8 cellular contexts compared by ENCODE assay signal in genomic region chr9:64870594-64870993, GRCh38.
DNase-seq lines count a peak whose midpoint lies in the region; ATAC-seq, FAIRE-seq and TF ChIP-seq lines count a peak whose summit lies in the region.
"Not testable (repeated sequence)": the region's sequence is repeated elsewhere in the genome, so short reads cannot be mapped to it uniquely, and the experiment has no call there.

No MANE protein-coding gene starts in this region.

- not testable (repeated sequence) for H3K4me3 ChIP-seq in HCT116 (replicated peaks in 1 of 2; ENCODE audit: low read depth in 1 of 2, low read length in 2 of 2); SU-DHL-6 (ENCODE audit: insufficient read depth, low read length, poor library complexity, severe bottlenecking); bronchial epithelial cell (ENCODE audit: low read depth, low read length); kidney (ENCODE audit: low read length in 2 of 2)

- H3K79me2 ChIP-seq in HCT116 (ENCODE audit: insufficient read depth, low read length); SU-DHL-6 (ENCODE audit: insufficient read depth, low read length): not testable (repeated sequence)

- peak; percentile 63 for ATAC-seq in GM18517 (IDR thresholded peaks at IDR 0.05; ENCODE audit: unreplicated experiment)
- ATAC-seq in HCT116, result not testable (repeated sequence)

- TF ChIP-seq CTCF in HCT116 (IDR thresholded peaks at IDR 0.05 in 2 of 3, conservative IDR thresholded peaks at IDR 0.05 in 1 of 3; ENCODE audit: borderline replicate concordance in 1 of 3, insufficient read depth in 1 of 3, low read depth in 2 of 3, low read length in 2 of 3); SU-DHL-6 (IDR thresholded peaks at IDR 0.05; ENCODE audit: insufficient read depth, low read length, poor library complexity, severe bottlenecking); bronchial epithelial cell (IDR thresholded peaks at IDR 0.05; ENCODE audit: insufficient read depth, low read length, severe bottlenecking); kidney (IDR thresholded peaks at IDR 0.05; ENCODE audit: borderline replicate concordance, extremely low read depth, insufficient read depth): not testable (repeated sequence)

- POLR2A ChIA-PET in HCT116 (lab: Charles Lee), result not testable (repeated sequence)

- not testable (repeated sequence) for BruUV-seq in HCT116 (replicated peaks; lab: Mats Ljungman, UMichigan)

- RAD21 ChIA-PET in HCT116 (lab: Charles Lee; ENCODE audit: low non-redundant PET in 1 of 2, low total read pairs in 2 of 2, uncharacterized antibody in 2 of 2, unreplicated experiment in 2 of 2), result not testable (repeated sequence)

- CTCF ChIA-PET in HCT116 (lab: Charles Lee), result not testable (repeated sequence)

- not testable (repeated sequence) for H3K4me1 ChIP-seq in HCT116 (ENCODE audit: control insufficient read depth in 1 of 2, insufficient read depth in 2 of 2, low read length in 2 of 2); kidney (ENCODE audit: control insufficient read depth in 1 of 2, insufficient read depth in 1 of 2, low read depth in 1 of 2, low read length in 2 of 2)

- not testable (repeated sequence) for H3K27me3 ChIP-seq in HCT116 (ENCODE audit: insufficient read depth, low read length); SU-DHL-6 (ENCODE audit: low read length); bronchial epithelial cell (ENCODE audit: control insufficient read depth, insufficient read depth, low read length)

- not testable (repeated sequence) for H3K27ac ChIP-seq in HCT116 (ENCODE audit: low read depth, low read length); kidney (ENCODE audit: low read depth in 2 of 2, low read length in 2 of 2)
- H3K27ac ChIP-seq in SU-DHL-6 (ENCODE audit: low read depth, low read length), result 0 out of 2 replicates have a peak overlapping the region, but pooled peaks have one; percentile 42

- not testable (repeated sequence) for H3K36me3 ChIP-seq in HCT116 (ENCODE audit: control insufficient read depth in 1 of 2, insufficient read depth in 2 of 2, low read length in 2 of 2); SU-DHL-6 (ENCODE audit: low read length); bronchial epithelial cell (ENCODE audit: control insufficient read depth, insufficient read depth, low read length); kidney (ENCODE audit: control insufficient read depth in 1 of 2, insufficient read depth in 2 of 2, low read length in 2 of 2)

- peak; percentile 59 for DNase-seq in CD1c-positive myeloid dendritic cell (ENCODE audit: extremely low spot score)
- not testable (repeated sequence) for DNase-seq in HCT116 (ENCODE audit: low read depth, low spot score)
- DNase-seq in LoVo (ENCODE audit: low spot score), result peak; percentile 19
- DNase-seq in bronchial epithelial cell (ENCODE audit: low read depth), result peak; percentile 76
- DNase-seq in kidney, result peak; percentile 29
- DNase-seq in posterior vena cava (ENCODE audit: low spot score), result peak; percentile 11

- H3K9ac ChIP-seq in HCT116 (ENCODE audit: low read length); SU-DHL-6 (ENCODE audit: low read length); kidney (ENCODE audit: low read length in 2 of 2): not testable (repeated sequence)

- intact Hi-C loops in HCT116 (cut with micrococcal nuclease); kidney (cut with DNase I); posterior vena cava (cut with DNase I): not testable (repeated sequence)

- not testable (repeated sequence) for H3K9me3 ChIP-seq in HCT116 (ENCODE audit: control insufficient read depth in 1 of 2, insufficient read depth in 1 of 2, low read depth in 1 of 2, low read length in 2 of 2); SU-DHL-6 (ENCODE audit: insufficient read depth, low read length); kidney (ENCODE audit: control insufficient read depth in 1 of 2, low read length in 2 of 2)

- not testable (repeated sequence) for FAIRE-seq in bronchial epithelial cell (lab: Jason Lieb, UNC); kidney (lab: Jason Lieb, UNC)

- H3K4me2 ChIP-seq in HCT116 (ENCODE audit: low read length); SU-DHL-6 (ENCODE audit: low read depth, low read length, poor library complexity, severe bottlenecking): not testable (repeated sequence)

- H3K9me2 ChIP-seq in HCT116 (ENCODE audit: insufficient read depth); SU-DHL-6 (replicated peaks; ENCODE audit: insufficient read depth, low read length): not testable (repeated sequence)

- H4K20me1 ChIP-seq in HCT116 (ENCODE audit: insufficient read depth); SU-DHL-6 (ENCODE audit: low read depth, low read length): not testable (repeated sequence)

- not testable (repeated sequence) for TF ChIP-seq POLR2A in HCT116 (IDR thresholded peaks at IDR 0.05; ENCODE audit: borderline replicate concordance, extremely low read depth, insufficient read depth, insufficient read length)

- not testable (repeated sequence) for TF ChIP-seq RAD21 in HCT116 (IDR thresholded peaks at IDR 0.05; ENCODE audit: low read depth)

- not testable (repeated sequence) for H3F3A ChIP-seq in SU-DHL-6 (ENCODE audit: insufficient read depth)

- H2AFZ ChIP-seq in HCT116 (ENCODE audit: low read depth, low read length, poor library complexity, severe bottlenecking); SU-DHL-6 (ENCODE audit: low read depth, low read length, severe bottlenecking): not testable (repeated sequence)

TF ChIP-seq in HCT116, 20 proteins besides CTCF, POLR2A, EP300 and RAD21:
- peak; percentile 73 for TF ChIP-seq FOSL1 (IDR thresholded peaks at IDR 0.05; ENCODE audit: low read depth)
- TF ChIP-seq JUND (IDR thresholded peaks at IDR 0.05), result peak; percentile 67
- TF ChIP-seq SP1 (IDR thresholded peaks at IDR 0.05; ENCODE audit: low read depth), result peak; percentile 42; the same call in 1 of the 2 replicates
